ENCODE assay signal across 10 cellular contexts in genomic region chrX:107711521-107712041, GRCh38.
DNase-seq lines count a peak whose midpoint lies in the region; TF ChIP-seq lines count a peak whose summit lies in the region.
"Had no signal": no experiment of that assay in that cellular context is flagged by ENCODE, and none has a peak within 500 bp of the region (broad histone marks: within the 10 kb centered on the region; RNA-seq: fewer than 3 reads in every experiment).

No MANE protein-coding gene starts in this region.

- H3K27me3 ChIP-seq in hepatocyte (no peaks in the 10 kb centered on the region), spleen (replicated peaks in 1 of 7) (peaks cover 0 to 13% (median 0%) of the 10 kb centered on the region in 7 donors)

- H3K9me3 Mint-ChIP-seq in IgD-negative memory B cell = peaks cover 0 to 3% (median 0%) of the 10 kb centered on the region in 3 donors
- no peaks in the 10 kb centered on the region for H3K9me3 Mint-ChIP-seq in activated naive CD4-positive, alpha-beta T cell treated with anti-CD3 and anti-CD28 coated beads, Interleukin-2, amount 10 ng/mL, durations not matched to agents 7 days and 5 days

- peak overlapping the region; percentile 98 for H3K27ac ChIP-seq in hepatocyte
- H3K27ac ChIP-seq in spleen = peak overlapping the region; percentile 55 to 98 (median 91)

- peaks cover 30% of the 10 kb centered on the region for H3K79me2 ChIP-seq in hepatocyte

- no peak overlapping the region for H3K4me3 ChIP-seq in hepatocyte
- H3K4me3 ChIP-seq in spleen = peak overlapping the region in 1 of 8 donors; percentile 72

- no peaks in the 10 kb centered on the region for H3K9me2 ChIP-seq in hepatocyte (replicated peaks; ENCODE audit: insufficient read depth)

- no peak for DNase-seq in activated naive CD4-positive, alpha-beta T cell treated with anti-CD3 and anti-CD28 coated beads, Interleukin-2, amount 10 ng/mL, durations not matched to agents 7 days and 5 days
- DNase-seq in hepatocyte (ENCODE audit: low spot score) (no peak), spleen (peak; percentile 57), GM10266 (ENCODE audit: extremely low spot score) (no peak), DMS 273 (lab: John Stamatoyannopoulos, UW; ENCODE audit: unreplicated experiment) (no peak), cortex of kidney (lab: John Stamatoyannopoulos, UW) (no peak), Ammon's horn (ENCODE audit: low spot score) (no peak)
- DNase-seq: hippocampal formation, NCI-H345 had no signal

- peak overlapping the region; percentile 98 to 99 (median 98) for H3K27ac Mint-ChIP-seq in IgD-negative memory B cell
- peak overlapping the region; percentile 90 for H3K27ac Mint-ChIP-seq in activated naive CD4-positive, alpha-beta T cell treated with anti-CD3 and anti-CD28 coated beads, Interleukin-2, amount 10 ng/mL, durations not matched to agents 7 days and 5 days

- intact Hi-C loops in spleen (cut with DNase I; ENCODE audit: low total_unique reads) = no loop called here

- H3K27me3 Mint-ChIP-seq in IgD-negative memory B cell = peaks cover 13% of the 10 kb centered on the region
- H3K27me3 Mint-ChIP-seq in activated naive CD4-positive, alpha-beta T cell treated with anti-CD3 and anti-CD28 coated beads, Interleukin-2, amount 10 ng/mL, durations not matched to agents 7 days and 5 days = peaks cover 12% of the 10 kb centered on the region

- peak overlapping the region; percentile 71 to 91 (median 87) for H3K4me3 Mint-ChIP-seq in IgD-negative memory B cell
- H3K4me3 Mint-ChIP-seq in activated naive CD4-positive, alpha-beta T cell treated with anti-CD3 and anti-CD28 coated beads, Interleukin-2, amount 10 ng/mL, durations not matched to agents 7 days and 5 days = no peak overlapping the region

- no peaks in the 10 kb centered on the region for H3K36me3 ChIP-seq in hepatocyte (replicated peaks; ENCODE audit: insufficient read depth, low read depth)
- peaks cover 0 to 35% (median 5%) of the 10 kb centered on the region in 6 donors for H3K36me3 ChIP-seq in spleen

- TF ChIP-seq POLR2A in spleen (IDR thresholded peaks at IDR 0.05) = no peak

- no peak for TF ChIP-seq CTCF in hepatocyte (IDR thresholded peaks at IDR 0.05; ENCODE audit: poor library complexity)
- no peak for TF ChIP-seq CTCF in spleen (IDR thresholded peaks at IDR 0.05 in 8 of 11, conservative IDR thresholded peaks at IDR 0.05 in 3 of 11)
- TF ChIP-seq CTCF in GM10266 (IDR thresholded peaks at IDR 0.05; ENCODE audit: control insufficient read depth, insufficient read depth, low read depth, missing control alignments) = no peak

- peaks cover 31 to 49% (median 36%) of the 10 kb centered on the region in 3 donors for H3K4me1 Mint-ChIP-seq in IgD-negative memory B cell
- peaks cover 56% of the 10 kb centered on the region for H3K4me1 Mint-ChIP-seq in activated naive CD4-positive, alpha-beta T cell treated with anti-CD3 and anti-CD28 coated beads, Interleukin-2, amount 10 ng/mL, durations not matched to agents 7 days and 5 days

- CTCF ChIA-PET in activated naive CD4-positive, alpha-beta T cell treated with anti-CD3 and anti-CD28 coated beads, Interleukin-2, amount 10 ng/mL, durations not matched to agents 7 days and 5 days (lab: Charles Lee) = interaction anchor here (1.3 to 12.6 kb wide), 3 partner anchors 37 to 114 kb away, joined by 3 to 278 read pairs (median 6); partner anchors contain the start of genes MID2 and TSC22D3

- H3K36me3 Mint-ChIP-seq in IgD-negative memory B cell = peaks cover 4% of the 10 kb centered on the region
- peaks cover 33% of the 10 kb centered on the region for H3K36me3 Mint-ChIP-seq in activated naive CD4-positive, alpha-beta T cell treated with anti-CD3 and anti-CD28 coated beads, Interleukin-2, amount 10 ng/mL, durations not matched to agents 7 days and 5 days

- no peaks in the 10 kb centered on the region for H3K9me3 ChIP-seq in hepatocyte (ENCODE audit: low read depth)
- H3K9me3 ChIP-seq in spleen = no peaks in the 10 kb centered on the region

- WGBS in hepatocyte (ENCODE audit: low lambda C conversion rate, missing lambda C conversion rate) = 74% methylated on average over 4 of the region's 4 CpGs
- WGBS in spleen, 5 donors = 60 to 75% (median 70%) methylated on average over 4 of the region's 4 CpGs

- H3K4me2 ChIP-seq in hepatocyte = peak overlapping the region; percentile 64

- no peak overlapping the region for H2AFZ ChIP-seq in hepatocyte

- H4K20me1 ChIP-seq in hepatocyte (ENCODE audit: insufficient read depth, poor library complexity, severe bottlenecking) = peaks cover 15% of the 10 kb centered on the region

- H3K4me1 ChIP-seq in hepatocyte (ENCODE audit: insufficient read depth) (peaks cover 42% of the 10 kb centered on the region), spleen (peaks cover 6 to 56% (median 44%) of the 10 kb centered on the region in 6 donors)
